In the genomic region with DNA sequence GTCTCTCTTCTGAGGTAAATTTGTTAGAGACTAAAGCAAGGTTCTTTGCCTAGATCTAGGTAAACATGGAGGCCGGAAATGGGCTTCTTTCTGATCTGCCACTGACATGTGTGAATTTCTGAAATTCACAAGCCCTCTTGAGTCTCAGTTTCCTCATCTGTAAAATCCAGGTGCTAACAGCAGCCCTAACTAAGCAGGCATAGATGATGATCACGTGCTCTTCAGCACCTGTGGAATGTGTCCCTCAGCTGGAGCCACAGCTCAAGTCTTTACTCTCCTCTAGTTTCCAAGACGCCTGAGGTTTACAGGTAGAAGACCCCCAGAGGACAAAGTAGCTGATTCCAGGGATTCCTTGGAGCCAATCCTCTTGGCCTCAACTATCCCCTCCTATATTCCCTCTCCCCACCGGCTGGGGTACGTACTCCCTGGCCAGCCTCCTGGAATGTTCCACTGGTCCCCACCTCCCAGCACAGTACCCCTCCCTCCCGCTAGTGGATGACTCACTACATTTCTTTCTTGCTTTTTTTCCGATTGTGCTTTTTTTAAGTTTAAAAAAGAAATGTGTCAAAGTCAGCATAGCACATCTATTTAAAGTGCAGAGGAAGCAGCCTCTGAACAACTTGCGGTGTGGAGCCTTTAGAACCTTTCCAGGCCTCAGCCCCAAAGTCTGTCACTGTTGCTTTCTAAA, we compare ENCODE assay signal across 8 cellular contexts.
DNase-seq lines count a peak whose midpoint lies in the region; ATAC-seq, FAIRE-seq and TF ChIP-seq lines count a peak whose summit lies in the region.

No MANE protein-coding gene starts in this region.

- peak overlapping the region; percentile 84 for H3K4me2 ChIP-seq in A549

- ATAC-seq in A549 (no peak), gastrocnemius medialis (peak; percentile 1 to 2), HG03039 (IDR thresholded peaks at IDR 0.05; ENCODE audit: unreplicated experiment) (no peak)

- H3K4me3 ChIP-seq in A549 (peak overlapping the region; percentile 35; the same call in 1 of the 3 replicates), epithelial cell of esophagus (ENCODE audit: low read length) (peak overlapping the region; percentile 38), gastrocnemius medialis (peak overlapping the region; percentile 45 to 49 (median 48)), small intestine (ENCODE audit: low read depth in 1 of 2, low read length in 2 of 2) (peak overlapping the region in 1 of 2 donors; percentile 37)

- POLR2A ChIA-PET in A549 (lab: Yijun Ruan, JAX), result interaction anchor here (0.6 to 0.9 kb wide), 2 partner anchors 183 to 209 kb away, joined by 3 to 7 read pairs; no protein-coding TSS in a partner anchor

- intact Hi-C loops in gastrocnemius medialis (cut with DNase I; ENCODE audit: low total_unique reads), result loop anchor here (2.0 to 5.0 kb wide), 4 partner anchors 53 to 1148 kb away; partner anchors contain the start of genes PDHA1 and SCML1

- CTCF ChIA-PET in A549 (lab: Yijun Ruan, JAX), result interaction anchor here (0.7 to 2.8 kb wide), 15 partner anchors 9 to 513 kb away, joined by 3 to 18 read pairs (median 4); no protein-coding TSS in a partner anchor

- DNase-seq in A549 (ENCODE audit: low read depth in 1 of 2, low spot score in 1 of 2) (no peak), GM20000 (ENCODE audit: low spot score) (peak; percentile 7), OCI-M2 (lab: John Stamatoyannopoulos, UW; ENCODE audit: unreplicated experiment) (peak; percentile 13), epithelial cell of esophagus (ENCODE audit: low read depth) (no peak), gastrocnemius medialis (no peak), small intestine (no peak)
- no peak for DNase-seq in stimulated activated CD4-positive, alpha-beta T cell treated with anti-CD3 and anti-CD28 coated beads, Interleukin-2, amount 100 ng/mL, for 24 hours

- H3K27ac ChIP-seq in A549 (peak overlapping the region; percentile 82 to 91), gastrocnemius medialis (peak overlapping the region; percentile 84 to 90 (median 86)), small intestine (ENCODE audit: low read depth in 1 of 2, low read length in 1 of 2) (peak overlapping the region in 1 of 2 donors; percentile 90)

- in situ Hi-C loops in gastrocnemius medialis (cut with MboI; ENCODE audit: low sequenced_read_pairs in 4 of 4), result loop anchor here in 3 of 4 donors (25.0 kb wide), 2 partner anchors 198 to 452 kb away; partner anchors contain the start of gene PDHA1 (in 1 of the 3)

- TF ChIP-seq POLR2A in A549 (IDR thresholded peaks at IDR 0.05; ENCODE audit: low read length) (no peak), gastrocnemius medialis (IDR thresholded peaks at IDR 0.05) (no peak)

- no peak for TF ChIP-seq RAD21 in A549 (conservative IDR thresholded peaks at IDR 0.05 in 1 of 2, IDR thresholded peaks at IDR 0.05 in 1 of 2)

- no peak for TF ChIP-seq EP300 in A549 (IDR thresholded peaks at IDR 0.05)

- no peak for TF ChIP-seq CTCF in A549 (IDR thresholded peaks at IDR 0.05)
- no peak for TF ChIP-seq CTCF in GM20000 (IDR thresholded peaks at IDR 0.05; ENCODE audit: extremely low read depth, missing control alignments)
- TF ChIP-seq CTCF in epithelial cell of esophagus (IDR thresholded peaks at IDR 0.05; ENCODE audit: insufficient read depth, low read depth, low read length, missing control alignments), result no peak
- TF ChIP-seq CTCF in gastrocnemius medialis (IDR thresholded peaks at IDR 0.05 in 4 of 5, conservative IDR thresholded peaks at IDR 0.05 in 1 of 5), result no peak

- H3K9me3 ChIP-seq in A549 (no peaks in the 10 kb centered on the region), gastrocnemius medialis (no peaks in the 10 kb centered on the region), small intestine (ENCODE audit: control insufficient read depth, low read depth) (no peaks in the 10 kb centered on the region)

- H3K27me3 ChIP-seq in gastrocnemius medialis (no peaks in the 10 kb centered on the region), small intestine (ENCODE audit: control insufficient read depth in 2 of 2, insufficient read depth in 2 of 2, low read length in 2 of 2) (no peaks in the 10 kb centered on the region)

- no peak for FAIRE-seq in A549 (lab: Jason Lieb, UNC)
- FAIRE-seq in small intestine (lab: Jason Lieb, UNC), result no peak

- H3K4me1 ChIP-seq in A549, result peaks cover 30% of the 10 kb centered on the region
- peaks cover 12 to 20% of the 10 kb centered on the region in 2 donors for H3K4me1 ChIP-seq in gastrocnemius medialis
- H3K4me1 ChIP-seq in small intestine (ENCODE audit: control insufficient read depth in 2 of 2, insufficient read depth in 1 of 2, low read depth in 1 of 2, low read length in 1 of 2), result peaks cover 0 to 2% of the 10 kb centered on the region in 2 donors

- WGBS in A549 (ENCODE audit: missing lambda C conversion rate), result 84% methylated on average over 8 of the region's 8 CpGs
- 25 to 46% (median 29%) methylated on average over 8 of the region's 8 CpGs for WGBS in small intestine, 3 donors

- no peaks in the 10 kb centered on the region for H3K36me3 ChIP-seq in gastrocnemius medialis
- H3K36me3 ChIP-seq in small intestine (ENCODE audit: control insufficient read depth in 2 of 2, insufficient read depth in 2 of 2, low read length in 2 of 2), result no peaks in the 10 kb centered on the region

TF ChIP-seq in A549, 52 proteins besides CTCF, POLR2A, EP300 and RAD21:
- TF ChIP-seq CHD2 (IDR thresholded peaks at IDR 0.05; ENCODE audit: low read length, partially characterized antibody) (no peak), SMC3 (IDR thresholded peaks at IDR 0.05) (no peak), CBX8 (IDR thresholded peaks at IDR 0.05) (no peak), FOXS1 (CRISPR knock-in tag; IDR thresholded peaks at IDR 0.05) (no peak), BCL3 (IDR thresholded peaks at IDR 0.05) (no peak), KDM1A (IDR thresholded peaks at IDR 0.05; ENCODE audit: low read depth) (no peak), BHLHE40 (IDR thresholded peaks at IDR 0.05; ENCODE audit: low read depth, low read length) (no peak), NR3C1 (IDR thresholded peaks at IDR 0.05) (no peak), TP53 (CRISPR knock-in tag; IDR thresholded peaks at IDR 0.05) (no peak), KDM5A (IDR thresholded peaks at IDR 0.05) (no peak), HEYL (CRISPR knock-in tag; IDR thresholded peaks at IDR 0.05) (no peak), JUNB (IDR thresholded peaks at IDR 0.05) (no peak), HOXB5 (CRISPR knock-in tag; IDR thresholded peaks at IDR 0.05) (no peak), CHD4 (IDR thresholded peaks at IDR 0.05; ENCODE audit: borderline replicate concordance) (no peak), ZC3H11A (IDR thresholded peaks at IDR 0.05) (no peak), POLR2AphosphoS2 (conservative IDR thresholded peaks at IDR 0.05; ENCODE audit: low read length) (no peak), ESRRA (IDR thresholded peaks at IDR 0.05; ENCODE audit: borderline replicate concordance, low read length) (no peak), MAZ (IDR thresholded peaks at IDR 0.05; ENCODE audit: borderline replicate concordance, low read depth, low read length) (no peak), RCOR1 (IDR thresholded peaks at IDR 0.05; ENCODE audit: low read depth, low read length) (no peak), TFCP2L1 (CRISPR knock-in tag; IDR thresholded peaks at IDR 0.05) (no peak)

Comparison
In these comparisons a context has a peak if more than half of its experiments do, and no peak if none do; other contexts are left out.
1. ATAC-seq: peak in gastrocnemius medialis (2 of 2); none in A549 (0 of 2) and HG03039 (single experiment).
2. DNase-seq: peak in GM20000 (single experiment) and OCI-M2 (single experiment); none in A549 (0 of 2), epithelial cell of esophagus (single experiment), gastrocnemius medialis (0 of 2), small intestine (single experiment) and stimulated activated CD4-positive, alpha-beta T cell treated with anti-CD3 and anti-CD28 coated beads, Interleukin-2, amount 100 ng/mL, for 24 hours (0 of 2).